Comparison of ENCODE assay signal across 9 cellular contexts in the genomic region with DNA sequence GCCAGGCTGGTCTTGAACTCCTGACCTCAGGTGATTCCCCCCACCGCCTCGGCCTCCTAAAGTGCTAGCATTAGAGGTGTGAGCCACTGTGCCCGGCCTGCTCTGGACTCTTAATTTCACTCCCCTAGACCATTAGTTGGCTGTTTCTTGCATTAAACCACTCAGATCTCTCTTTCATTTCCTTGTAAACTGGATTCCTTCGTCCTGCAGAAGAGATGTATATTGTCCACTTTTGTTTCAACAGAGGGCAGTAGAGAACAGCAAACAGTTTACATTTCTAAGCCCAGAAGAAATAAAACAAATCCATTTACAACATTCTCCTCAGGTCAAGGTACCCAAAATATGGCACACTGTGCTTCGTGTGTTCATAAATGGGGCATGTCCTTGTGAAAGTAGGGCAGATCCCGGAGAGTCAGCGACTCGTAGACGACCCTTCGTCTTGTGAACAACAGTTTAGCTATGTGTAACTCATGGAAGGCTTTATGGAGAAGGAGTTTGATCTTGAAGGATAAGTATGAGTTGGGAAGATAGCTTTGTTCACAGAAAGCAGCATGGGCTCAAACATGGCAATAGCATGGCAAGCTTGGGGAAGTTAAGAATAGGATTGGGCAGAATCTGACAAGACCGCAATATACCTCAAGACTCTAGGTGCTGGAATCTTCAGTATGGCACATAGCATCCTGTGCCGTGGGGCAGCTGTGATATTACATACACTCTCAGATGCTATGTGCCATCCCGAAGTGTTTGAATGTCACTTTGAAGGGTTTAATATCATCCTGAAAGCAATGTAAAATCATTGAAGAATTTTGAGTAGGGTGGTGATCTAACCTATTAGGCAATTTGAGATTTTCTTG. TPM values are rescaled to one million over a fixed set of nuclear protein-coding genes. Genes with fewer than 3 reads are reported as not detected.
DNase-seq lines count a peak whose midpoint lies in the region; ATAC-seq and TF ChIP-seq lines count a peak whose summit lies in the region.
"Not testable (repeated sequence)": the region's sequence is repeated elsewhere in the genome, so short reads cannot be mapped to it uniquely, and the experiment has no call there.
"Had no signal": no experiment of that assay in that cellular context is flagged by ENCODE, and none has a peak within 500 bp of the region (broad histone marks: within the 10 kb centered on the region; RNA-seq: fewer than 3 reads in every experiment).

No MANE protein-coding gene starts in this region.

- H3K27me3 Mint-ChIP-seq in GM23338 (ENCODE audit: insufficient read depth, low read depth, poor library complexity), result not testable (repeated sequence)
- peaks cover 0 to 12% (median 8%) of the 10 kb centered on the region in 3 donors for H3K27me3 Mint-ChIP-seq in naive B cell

- not testable (repeated sequence) for H3K79me2 ChIP-seq in GM23338 (replicated peaks; ENCODE audit: insufficient read depth)

- H3K36me3 Mint-ChIP-seq in GM23338 (ENCODE audit: low read depth); naive B cell: not testable (repeated sequence)

- not testable (repeated sequence) for H3K36me3 ChIP-seq in GM23338 (ENCODE audit: insufficient read depth); cardiac muscle cell; uterus

- H3F3A ChIP-seq in GM23338 (replicated peaks; ENCODE audit: low read depth), result not testable (repeated sequence)

- not testable (repeated sequence) for H3K4me1 ChIP-seq in GM23338 (ENCODE audit: insufficient read depth); cardiac muscle cell (ENCODE audit: low read depth); uterus

- ATAC-seq in GM23338, result peak; percentile 66
- ATAC-seq in naive B cell (ENCODE audit: low read depth in 2 of 2), result peak; percentile 48 to 71

- DNase-seq in DMS114 treated with DMSO at 0.1 percent for 48 hours (lab: John Stamatoyannopoulos, UW; ENCODE audit: unreplicated experiment) (peak; percentile 31), GM23338 (ENCODE audit: low spot score) (peak; percentile 21), NCI-H1105 treated with DMSO at 0.1 percent for 48 hours (lab: John Stamatoyannopoulos, UW) (peak; percentile 26), SK-N-DZ (ENCODE audit: low spot score) (peak; percentile 13), brain pericyte (ENCODE audit: low read depth, low spot score) (peak; percentile 2), cardiac muscle cell (ENCODE audit: low read depth in 1 of 2, low spot score in 1 of 2) (peak; percentile 13 to 60), naive B cell (peak; percentile 41)
- not testable (repeated sequence) for DNase-seq in uterus

- not testable (repeated sequence) for H4K20me1 ChIP-seq in GM23338 (replicated peaks; ENCODE audit: insufficient read depth)

- H2AFZ ChIP-seq in GM23338, result not testable (repeated sequence)

- not testable (repeated sequence) for H3K27ac Mint-ChIP-seq in GM23338, naive B cell

- TF ChIP-seq CTCF in GM23338 (conservative IDR thresholded peaks at IDR 0.05; ENCODE audit: low read depth in 2 of 2) (peak; percentile 43 to 47), cardiac muscle cell (IDR thresholded peaks at IDR 0.05; ENCODE audit: low read depth, low read length) (peak; percentile 48), uterus (IDR thresholded peaks at IDR 0.05) (peak in 3 of 4 experiments; percentile 12 to 25 (median 16))

- not testable (repeated sequence) for H3K4me3 ChIP-seq in GM23338, cardiac muscle cell, uterus

- not testable (repeated sequence) for H3K4me3 Mint-ChIP-seq in GM23338, naive B cell

- not testable (repeated sequence) for TF ChIP-seq POLR2A in uterus (IDR thresholded peaks at IDR 0.05)

- H3K9me3 Mint-ChIP-seq in GM23338, naive B cell: not testable (repeated sequence)

- intact Hi-C loops in uterus (cut with DNase I; ENCODE audit: low total_unique reads), result not testable (repeated sequence)

- not testable (repeated sequence) for H3K27ac ChIP-seq in GM23338 (ENCODE audit: low read depth); cardiac muscle cell; uterus

- not testable (repeated sequence) for H3K4me1 Mint-ChIP-seq in GM23338, naive B cell

- not testable (repeated sequence) for H3K9me2 ChIP-seq in GM23338 (ENCODE audit: insufficient read depth)

- H3K4me2 ChIP-seq in GM23338, result not testable (repeated sequence)

- not testable (repeated sequence) for H3K27me3 ChIP-seq in GM23338 (ENCODE audit: insufficient read depth); cardiac muscle cell; uterus

- H3K9me3 ChIP-seq in cardiac muscle cell (ENCODE audit: low read depth); uterus: not testable (repeated sequence)

RNA-seq across cellular contexts. Expression of gene FCGR2B, which starts 15.2 kb away (rescaled TPM):
- not detected in 2 replicates for total RNA-seq in GM23338 (2014; rRNA removed; shearing (Covaris generic))
- not detected in 2 replicates for polyA plus RNA-seq in GM23338 (2016; fragmentation: Nextera tagmentation; extraction: Ambion mirVana)
- polyA plus RNA-seq in SK-N-DZ (2014; cell fraction: cytosol; rRNA removed), result not detected in 2 replicates
- polyA plus RNA-seq in SK-N-DZ (2014; cell fraction: nucleus; rRNA removed), result not detected in 2 replicates
- not detected in 2 replicates for total RNA-seq in cardiac muscle cell
- polyA plus RNA-seq in cardiac muscle cell, result not detected in 2 replicates
- 100 to 1,000 TPM; 232 to 404 (median 304) TPM for polyA plus RNA-seq in naive B cell (ENCODE audit: low read depth in 6 of 6)
- total RNA-seq in uterus, result 10 to 100 TPM in 1 of 4 donors, 1 to 10 TPM in 2, under 1 TPM in 1; 0.59 to 14.1 (median 3.2) TPM
- total RNA-seq: SJSA1 had no signal

RNA-seq across cellular contexts. Expression of gene FCGR3B, which starts 16.8 kb away (rescaled TPM):
- not detected in 2 replicates for total RNA-seq in GM23338 (2014; rRNA removed; shearing (Covaris generic))
- polyA plus RNA-seq in GM23338 (2016; fragmentation: Nextera tagmentation; extraction: Ambion mirVana) (not detected in 2 replicates), cardiac muscle cell (not detected in 2 replicates), naive B cell (ENCODE audit: low read depth in 6 of 6) (1 to 10 TPM in 3 of 6 donors, under 1 TPM in 1, not detected in 2; 0.27 to 9.4 (median 1.1) TPM)
- not detected in 2 replicates for polyA plus RNA-seq in SK-N-DZ (2014; cell fraction: cytosol; rRNA removed)
- not detected in 2 replicates for polyA plus RNA-seq in SK-N-DZ (2014; cell fraction: nucleus; rRNA removed)
- total RNA-seq in cardiac muscle cell (not detected in 2 replicates), uterus (1 to 10 TPM in 1 of 4 donors, under 1 TPM in 1, not detected in 2; 0.26 to 1.1 TPM)
- total RNA-seq: SJSA1 had no signal

RNA-seq across cellular contexts. Expression of gene FCRLA, which starts 59.3 kb away (rescaled TPM):
- not detected in 2 replicates for total RNA-seq in GM23338 (2014; rRNA removed; shearing (Covaris generic))
- polyA plus RNA-seq in GM23338 (2016; fragmentation: Nextera tagmentation; extraction: Ambion mirVana) (0.24 and 0.50 TPM in 2 replicates), cardiac muscle cell (0.39 TPM in 1 of 2 replicates, not detected in the other), naive B cell (ENCODE audit: low read depth in 6 of 6) (1,000 to 10,000 TPM in 1 of 6 donors, 100 to 1,000 TPM in 5; 625 to 1,343 (median 750) TPM)
- polyA plus RNA-seq in SK-N-DZ (2014; cell fraction: cytosol; rRNA removed), result not detected in 2 replicates
- polyA plus RNA-seq in SK-N-DZ (2014; cell fraction: nucleus; rRNA removed), result not detected in 2 replicates
- total RNA-seq in cardiac muscle cell (0.18 TPM in 1 of 2 replicates, not detected in the other), uterus (under 1 TPM in 1 of 4 donors, not detected in 3; 0.41 TPM)
